ENCODE assay signal across 9 cellular contexts in the genomic region with DNA sequence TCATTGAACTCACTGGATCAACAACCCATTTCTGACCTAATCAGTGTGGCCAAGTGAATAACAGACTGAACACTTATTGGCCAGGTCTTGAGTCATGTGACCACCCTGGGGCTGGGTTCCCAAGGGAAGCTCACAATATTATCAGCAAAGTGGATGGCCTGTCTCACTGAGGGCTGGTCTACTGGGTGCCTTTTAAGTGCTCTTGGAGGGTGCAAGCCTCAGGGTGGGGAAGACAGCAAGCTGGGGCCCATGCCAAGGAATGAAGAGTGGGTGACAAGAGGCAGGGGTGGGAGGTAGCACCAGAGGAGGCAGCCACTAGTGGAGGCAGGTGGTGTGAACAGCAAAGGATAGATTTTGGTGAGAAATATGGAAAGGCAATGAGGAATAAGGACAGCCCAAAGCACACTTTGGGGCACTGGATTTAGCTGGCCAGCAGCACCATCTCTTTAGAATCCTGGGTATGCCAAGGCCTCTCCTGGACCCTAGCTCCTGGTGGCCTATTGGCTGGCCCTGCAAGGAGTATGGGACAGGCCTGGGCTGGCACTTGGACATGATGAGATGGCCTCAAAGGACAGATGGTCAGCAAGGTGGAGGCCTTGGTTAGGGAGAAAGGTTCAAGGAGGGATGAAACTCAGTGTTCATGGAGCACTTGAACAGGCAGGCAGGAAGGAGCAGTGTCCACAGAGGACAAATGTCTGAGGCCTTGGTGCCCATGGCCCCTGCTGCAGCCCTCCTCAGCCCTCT. TPM values are rescaled to one million over a fixed set of nuclear protein-coding genes. Genes with fewer than 3 reads are reported as not detected.
DNase-seq lines count a peak whose midpoint lies in the region; FAIRE-seq lines count a peak whose summit lies in the region.
"Had no signal": no experiment of that assay in that cellular context is flagged by ENCODE, and none has a peak within 500 bp of the region (broad histone marks: within the 10 kb centered on the region; RNA-seq: fewer than 3 reads in every experiment).

No MANE protein-coding gene starts in this region.

- peaks cover 0 to 4% of the 10 kb centered on the region in 2 donors for H3K4me1 ChIP-seq in small intestine (ENCODE audit: control insufficient read depth in 2 of 2, insufficient read depth in 1 of 2, low read depth in 1 of 2, low read length in 1 of 2)

- peaks cover 8% of the 10 kb centered on the region for H3K36me3 Mint-ChIP-seq in T-helper 1 cell treated with Interleukin-12 subunit alpha and Interleukin-12 subunit beta and Interleukin-4 antibody, amounts not matched to agents 30 μg/mL and 1 μg/mL, for 36 hours (ENCODE audit: low read depth)

- H3K27ac ChIP-seq in epithelial cell of prostate (peak overlapping the region; percentile 48), small intestine (ENCODE audit: low read depth in 1 of 2, low read length in 1 of 2) (peak overlapping the region in 1 of 2 donors; percentile 90)

- H3K27ac Mint-ChIP-seq in T-helper 1 cell treated with Interleukin-12 subunit alpha and Interleukin-12 subunit beta and Interleukin-4 antibody, amounts not matched to agents 30 μg/mL and 1 μg/mL, for 36 hours = peak overlapping the region; percentile 78

- no peaks in the 10 kb centered on the region for H3K27me3 ChIP-seq in small intestine (ENCODE audit: control insufficient read depth in 2 of 2, insufficient read depth in 2 of 2, low read length in 2 of 2)

- no peaks in the 10 kb centered on the region for H3K36me3 ChIP-seq in small intestine (ENCODE audit: control insufficient read depth in 2 of 2, insufficient read depth in 2 of 2, low read length in 2 of 2)

- no peak for FAIRE-seq in small intestine (lab: Jason Lieb, UNC)

- peak overlapping the region; percentile 63 for H3K4me3 Mint-ChIP-seq in T-helper 1 cell treated with Interleukin-12 subunit alpha and Interleukin-12 subunit beta and Interleukin-4 antibody, amounts not matched to agents 30 μg/mL and 1 μg/mL, for 36 hours

- peaks cover 28% of the 10 kb centered on the region for H3K4me1 Mint-ChIP-seq in T-helper 1 cell treated with Interleukin-12 subunit alpha and Interleukin-12 subunit beta and Interleukin-4 antibody, amounts not matched to agents 30 μg/mL and 1 μg/mL, for 36 hours (ENCODE audit: low read depth)

- no peak overlapping the region for H3K4me3 ChIP-seq in small intestine (ENCODE audit: low read depth in 1 of 2, low read length in 2 of 2)

- H3K9me3 Mint-ChIP-seq in T-helper 1 cell treated with Interleukin-12 subunit alpha and Interleukin-12 subunit beta and Interleukin-4 antibody, amounts not matched to agents 30 μg/mL and 1 μg/mL, for 36 hours = no peaks in the 10 kb centered on the region

- H3K27me3 Mint-ChIP-seq in T-helper 1 cell treated with Interleukin-12 subunit alpha and Interleukin-12 subunit beta and Interleukin-4 antibody, amounts not matched to agents 30 μg/mL and 1 μg/mL, for 36 hours (ENCODE audit: low read depth) = no peaks in the 10 kb centered on the region

- DNase-seq in T-helper 1 cell = no peak
- DNase-seq in OCI-M1 (lab: John Stamatoyannopoulos, UW) = peak; percentile 55
- DNase-seq in epithelial cell of prostate (ENCODE audit: low read depth, low spot score) = no peak
- DNase-seq in small intestine = peak; percentile 9
- DNase-seq in stimulated activated naive CD4-positive, alpha-beta T cell (lab: John Stamatoyannopoulos, UW) = no peak
- DNase-seq in stimulated activated CD4-positive, alpha-beta T cell treated with anti-CD3 and anti-CD28 coated beads, Interleukin-4, amount 100 ng/mL, for 24 hours = no peak
- no peak for DNase-seq in NOMO-1 treated with dmso at 0.1 percent for 144 hours (lab: John Stamatoyannopoulos, UW; ENCODE audit: unreplicated experiment)
- DNase-seq: activated CD4-positive, alpha-beta T cell treated with anti-CD3 and anti-CD28 coated beads, Interleukin-2, amount 50 U/mL, for 4 hours had no signal

- no peaks in the 10 kb centered on the region for H3K9me3 ChIP-seq in small intestine (ENCODE audit: control insufficient read depth, low read depth)

RNA-seq across cellular contexts. Expression of gene HMCES, which starts 34.2 kb away (rescaled TPM):
- 10 to 100 TPM; 28.9 to 35.3 (median 34.9) TPM for polyA plus RNA-seq in small intestine

Comparison
In these comparisons a context has a peak if more than half of its experiments do, and no peak if none do; other contexts are left out.
1. DNase-seq: peak in OCI-M1 (single experiment) and small intestine (single experiment); none in T-helper 1 cell (0 of 5), epithelial cell of prostate (single experiment), stimulated activated naive CD4-positive, alpha-beta T cell (0 of 6), stimulated activated CD4-positive, alpha-beta T cell treated with anti-CD3 and anti-CD28 coated beads, Interleukin-4, amount 100 ng/mL, for 24 hours (single experiment) and NOMO-1 treated with dmso at 0.1 percent for 144 hours (single experiment).